In the genomic region with DNA sequence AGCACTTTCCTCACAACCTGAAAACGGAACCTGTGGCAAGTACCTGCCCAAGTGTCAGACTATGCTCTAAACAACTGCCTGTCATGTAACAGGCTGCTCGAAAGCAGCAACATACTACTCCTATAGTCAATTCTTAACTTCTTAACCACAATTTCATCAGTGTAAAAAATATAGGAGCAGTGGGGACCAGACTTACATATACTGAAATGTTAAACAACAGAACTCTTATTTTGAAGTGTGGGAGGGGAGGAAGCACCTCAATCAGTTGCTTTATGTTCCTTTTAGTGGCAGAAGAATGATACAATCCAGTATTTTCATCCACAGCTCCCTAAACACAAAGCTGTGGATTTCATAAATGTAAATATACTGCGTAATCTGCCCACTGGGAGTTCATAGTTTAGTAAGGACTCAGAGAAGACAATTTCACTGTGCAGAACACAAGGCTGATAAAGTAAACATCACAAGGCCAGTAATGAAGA, we compare ENCODE assay signal across 16 cellular contexts. TPM values are rescaled to one million over a fixed set of nuclear protein-coding genes. Genes with fewer than 3 reads are reported as not detected.
DNase-seq lines count a peak whose midpoint lies in the region; ATAC-seq and TF ChIP-seq lines count a peak whose summit lies in the region.
"Had no signal": no experiment of that assay in that cellular context is flagged by ENCODE, and none has a peak within 500 bp of the region (broad histone marks: within the 10 kb centered on the region; RNA-seq: fewer than 3 reads in every experiment).

No MANE protein-coding gene starts in this region.

- TF ChIP-seq CTCF in esophagus squamous epithelium (IDR thresholded peaks at IDR 0.05) (no peak), smooth muscle cell (IDR thresholded peaks at IDR 0.05; ENCODE audit: borderline replicate concordance, insufficient read depth, poor library complexity, severe bottlenecking) (no peak), breast epithelium (IDR thresholded peaks at IDR 0.05) (no peak)

- peak overlapping the region; percentile 68 for H3K9ac ChIP-seq in smooth muscle cell (ENCODE audit: low read depth)
- H3K9ac ChIP-seq: BLaER1 had no signal

- TF ChIP-seq POLR2A in esophagus squamous epithelium (IDR thresholded peaks at IDR 0.05) (no peak), breast epithelium (IDR thresholded peaks at IDR 0.05) (no peak)

- no peaks in the 10 kb centered on the region for H3K9me3 ChIP-seq in esophagus squamous epithelium
- H3K9me3 ChIP-seq in smooth muscle cell (replicated peaks; ENCODE audit: low read depth): no peaks in the 10 kb centered on the region
- H3K9me3 ChIP-seq in breast epithelium: no peaks in the 10 kb centered on the region
- H3K9me3 ChIP-seq: BLaER1, body of pancreas, upper lobe of right lung had no signal

- peaks cover 8% of the 10 kb centered on the region for H3K79me2 ChIP-seq in smooth muscle cell (ENCODE audit: low read depth)

- DNase-seq in esophagus squamous epithelium (lab: John Stamatoyannopoulos, UW) (no peak), smooth muscle cell (lab: John Stamatoyannopoulos, UW; ENCODE audit: unreplicated experiment) (no peak), breast epithelium (ENCODE audit: low spot score in 2 of 2) (no peak), NCI-H2029 (lab: John Stamatoyannopoulos, UW) (no peak), mucosa of gallbladder (ENCODE audit: low spot score) (no peak)
- DNase-seq in activated CD4-positive, CD25-positive, alpha-beta regulatory T cell (lab: John Stamatoyannopoulos, UW): no peak
- DNase-seq: activated gamma-delta T cell treated with Interleukin-2 at 50 U/mL for 16 hours; body of pancreas; effector memory CD4-positive, alpha-beta T cell; islet precursor cell; NCI-H2171 treated with DMSO at 0.1 percent for 48 hours; upper lobe of right lung had no signal

- H3K27me3 ChIP-seq in esophagus squamous epithelium (no peaks in the 10 kb centered on the region), smooth muscle cell (ENCODE audit: low read depth) (no peaks in the 10 kb centered on the region), breast epithelium (no peaks in the 10 kb centered on the region)
- H3K27me3 ChIP-seq: BLaER1, body of pancreas, upper lobe of right lung had no signal

- 55 to 73% methylated on average over 3 of the region's 3 CpGs for WGBS in esophagus squamous epithelium, 2 donors
- 64% methylated on average over 3 of the region's 3 CpGs for WGBS in smooth muscle cell (ENCODE audit: low lambda C conversion rate)

- no peaks in the 10 kb centered on the region for H4K20me1 ChIP-seq in smooth muscle cell (ENCODE audit: low read depth)
- H4K20me1 ChIP-seq: BLaER1 had no signal

- H3K36me3 ChIP-seq in esophagus squamous epithelium (peaks cover 0 to 61% (median 11%) of the 10 kb centered on the region in 3 donors), smooth muscle cell (ENCODE audit: low read depth) (no peaks in the 10 kb centered on the region), breast epithelium (no peaks in the 10 kb centered on the region)
- H3K36me3 ChIP-seq: BLaER1, upper lobe of right lung had no signal

- peak; percentile 75 for ATAC-seq in GM19372 (IDR thresholded peaks at IDR 0.05; ENCODE audit: low read depth, unreplicated experiment)
- ATAC-seq in HG03442 (IDR thresholded peaks at IDR 0.05; ENCODE audit: unreplicated experiment): peak; percentile 52
- ATAC-seq: body of pancreas, upper lobe of right lung had no signal

- H3K4me2 ChIP-seq in smooth muscle cell: peak overlapping the region; percentile 66
- H3K4me2 ChIP-seq: BLaER1 had no signal

- intact Hi-C loops in esophagus squamous epithelium (cut with DNase I): no loop called here
- intact Hi-C loops in breast epithelium (cut with DNase I; ENCODE audit: low total_unique reads): no loop called here

- peak overlapping the region; percentile 33 for H2AFZ ChIP-seq in smooth muscle cell (ENCODE audit: low read depth)

- H3K4me1 ChIP-seq in esophagus squamous epithelium (peaks cover 0 to 3% (median 0%) of the 10 kb centered on the region in 3 donors), smooth muscle cell (ENCODE audit: low read depth) (peaks cover 11% of the 10 kb centered on the region), breast epithelium (no peaks in the 10 kb centered on the region)
- H3K4me1 ChIP-seq: BLaER1, body of pancreas, upper lobe of right lung had no signal

- H3F3A ChIP-seq in smooth muscle cell (ENCODE audit: low read depth): peaks cover 21% of the 10 kb centered on the region

- H3K4me3 ChIP-seq in esophagus squamous epithelium (no peak overlapping the region), smooth muscle cell (no peak overlapping the region), breast epithelium (no peak overlapping the region)
- H3K4me3 ChIP-seq: BLaER1, body of pancreas, SK-N-MC, upper lobe of right lung had no signal

- peak overlapping the region; percentile 4 to 71 (median 56) for H3K27ac ChIP-seq in esophagus squamous epithelium
- H3K27ac ChIP-seq in smooth muscle cell (ENCODE audit: low read depth): peak overlapping the region; percentile 90
- H3K27ac ChIP-seq in breast epithelium: no peak overlapping the region
- H3K27ac ChIP-seq: BLaER1, body of pancreas, SK-N-MC, upper lobe of right lung had no signal

RNA-seq across cellular contexts. Expression of a gene that starts 44.2 kb away (rescaled TPM):
- 10 to 100 TPM; 30.4 to 87.8 (median 60.0) TPM for total RNA-seq in esophagus squamous epithelium
- total RNA-seq in smooth muscle cell: 92.5 and 112 TPM in 2 replicates
- 58.1 and 93.2 TPM in 2 replicates for polyA plus RNA-seq in smooth muscle cell
- 10 to 100 TPM; 61.9 to 76.3 (median 62.8) TPM for total RNA-seq in breast epithelium
- total RNA-seq in mucosa of gallbladder: 205 TPM

Comparison
In these comparisons a context has a peak if more than half of its experiments do, and no peak if none do; other contexts are left out.
1. H3K27ac ChIP-seq: peak in esophagus squamous epithelium (4 of 4) and smooth muscle cell (single experiment); none in breast epithelium (0 of 2).